In the genomic region with DNA sequence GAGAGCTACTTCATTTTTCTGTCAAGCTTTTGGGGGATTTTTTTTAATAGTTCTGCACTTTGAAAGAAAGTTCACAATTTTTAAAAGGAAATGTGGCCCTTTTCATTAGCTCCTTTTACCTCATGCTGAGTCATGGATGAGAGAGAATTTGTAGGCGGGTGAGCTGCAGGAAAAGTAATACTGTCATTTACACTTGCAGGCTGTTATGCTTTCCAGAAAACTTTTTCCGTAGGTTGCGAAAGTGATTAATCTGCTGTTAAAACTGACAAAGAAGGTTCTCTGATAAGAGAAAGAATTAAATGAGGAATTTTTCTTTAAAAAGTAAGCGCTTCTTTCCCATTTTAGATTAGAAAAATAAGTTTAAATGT, we compare ENCODE assay signal across 9 cellular contexts.
DNase-seq lines count a peak whose midpoint lies in the region; ATAC-seq and TF ChIP-seq lines count a peak whose summit lies in the region.
"Had no signal": no experiment of that assay in that cellular context is flagged by ENCODE, and none has a peak within 500 bp of the region (broad histone marks: within the 10 kb centered on the region; RNA-seq: fewer than 3 reads in every experiment).

No MANE protein-coding gene starts in this region.

- H3K27ac Mint-ChIP-seq in dendritic cell treated with granulocyte-macrophage colony-stimulating factor and Interleukin-4, amounts not matched to agents 40 ng/mL and 50 ng/mL, for 4 days: no peak overlapping the region

- intact Hi-C loops in dendritic cell treated with granulocyte-macrophage colony-stimulating factor and Interleukin-4, amounts not matched to agents 40 ng/mL and 50 ng/mL, for 4 days (cut with micrococcal nuclease): no loop called here
- intact Hi-C loops in upper lobe of right lung (cut with DNase I): no loop called here

- H3K27me3 Mint-ChIP-seq in dendritic cell treated with granulocyte-macrophage colony-stimulating factor and Interleukin-4, amounts not matched to agents 40 ng/mL and 50 ng/mL, for 4 days: no peaks in the 10 kb centered on the region

- H3K4me3 ChIP-seq in AG09309 (ENCODE audit: control insufficient read depth, low read depth, low read length): no peak overlapping the region
- no peak overlapping the region for H3K4me3 ChIP-seq in upper lobe of right lung
- H3K4me3 ChIP-seq: lower lobe of right lung had no signal

- no peaks in the 10 kb centered on the region for H3K36me3 ChIP-seq in upper lobe of right lung
- H3K36me3 ChIP-seq: lower lobe of right lung had no signal

- H3K9me3 ChIP-seq in upper lobe of right lung: no peaks in the 10 kb centered on the region
- H3K9me3 ChIP-seq: lower lobe of right lung had no signal

- no peaks in the 10 kb centered on the region for H3K9me3 Mint-ChIP-seq in dendritic cell treated with granulocyte-macrophage colony-stimulating factor and Interleukin-4, amounts not matched to agents 40 ng/mL and 50 ng/mL, for 4 days

- peaks cover 12% of the 10 kb centered on the region for H3K4me1 ChIP-seq in upper lobe of right lung

- peak overlapping the region; percentile 14 for H3K4me3 Mint-ChIP-seq in dendritic cell treated with granulocyte-macrophage colony-stimulating factor and Interleukin-4, amounts not matched to agents 40 ng/mL and 50 ng/mL, for 4 days

- H3K27me3 ChIP-seq in upper lobe of right lung: no peaks in the 10 kb centered on the region

- peaks cover 2% of the 10 kb centered on the region for H3K36me3 Mint-ChIP-seq in dendritic cell treated with granulocyte-macrophage colony-stimulating factor and Interleukin-4, amounts not matched to agents 40 ng/mL and 50 ng/mL, for 4 days (ENCODE audit: low read depth)

- no peak for TF ChIP-seq CTCF in AG09309 (IDR thresholded peaks at IDR 0.05; ENCODE audit: control insufficient read depth, insufficient read depth, low read depth, low read length, missing control alignments)
- no peak for TF ChIP-seq CTCF in upper lobe of right lung (IDR thresholded peaks at IDR 0.05)

- H3K4me1 Mint-ChIP-seq in dendritic cell treated with granulocyte-macrophage colony-stimulating factor and Interleukin-4, amounts not matched to agents 40 ng/mL and 50 ng/mL, for 4 days (ENCODE audit: low read depth): peaks cover 37% of the 10 kb centered on the region

- H3K27ac ChIP-seq in upper lobe of right lung: no peak overlapping the region
- H3K27ac ChIP-seq: lower lobe of right lung had no signal

- ATAC-seq in GM19467 (IDR thresholded peaks at IDR 0.05; ENCODE audit: unreplicated experiment): no peak
- no peak for ATAC-seq in upper lobe of right lung

- DNase-seq in AG09309 (ENCODE audit: low read depth): peak; percentile 32
- DNase-seq in LHCN-M2 (ENCODE audit: low read depth): peak; percentile 82
- peak; percentile 57 for DNase-seq in myocyte (ENCODE audit: low read depth)
- DNase-seq in upper lobe of right lung: no peak
- no peak for DNase-seq in NCI-H128 (lab: John Stamatoyannopoulos, UW; ENCODE audit: unreplicated experiment)
- no peak for DNase-seq in ecto neural progenitor cell (ENCODE audit: low spot score)
- DNase-seq: lower lobe of right lung had no signal

Comparison
In these comparisons a context has a peak if more than half of its experiments do, and no peak if none do; other contexts are left out.
1. DNase-seq: peak in AG09309 (single experiment), LHCN-M2 (single experiment) and myocyte (single experiment); none in upper lobe of right lung (single experiment), NCI-H128 (single experiment) and ecto neural progenitor cell (single experiment).